In genomic region chr11:26842458-26842841, GRCh38 we compare ENCODE assay signal across 16 cellular contexts.
DNase-seq lines count a peak whose midpoint lies in the region; ATAC-seq and TF ChIP-seq lines count a peak whose summit lies in the region.
"Had no signal": no experiment of that assay in that cellular context is flagged by ENCODE, and none has a peak within 500 bp of the region (broad histone marks: within the 10 kb centered on the region; RNA-seq: fewer than 3 reads in every experiment).

No MANE protein-coding gene starts in this region.

- TF ChIP-seq CTCF in fibroblast of lung (conservative IDR thresholded peaks at IDR 0.05 in 1 of 2, IDR thresholded peaks at IDR 0.05 in 1 of 2; ENCODE audit: low read depth in 1 of 2, low read length in 2 of 2) = no peak

- intact Hi-C loops in aorta (cut with DNase I) = loop anchor here (5.0 kb wide), 4 partner anchors 80 to 150 kb away; partner anchors contain the start of gene FIBIN (in 1 of the 2)

- H2AFZ ChIP-seq in fibroblast of lung (ENCODE audit: low read length) = no peak overlapping the region
- H2AFZ ChIP-seq: PC-9 had no signal

- H3K9ac ChIP-seq in SK-N-MC (ENCODE audit: insufficient read length) (no peak overlapping the region), fibroblast of lung (ENCODE audit: insufficient read depth, low read length) (no peak overlapping the region)

- peak overlapping the region; percentile 33 for H3K4me2 ChIP-seq in fibroblast of lung (ENCODE audit: extremely low read depth, insufficient read depth, low read length)
- H3K4me2 ChIP-seq: PC-9 had no signal

- ATAC-seq in aorta (ENCODE audit: low FRiP score) (peak; percentile 57), HG03521 (IDR thresholded peaks at IDR 0.05; ENCODE audit: unreplicated experiment) (no peak), HG03097 (IDR thresholded peaks at IDR 0.05; ENCODE audit: low FRiP score, unreplicated experiment) (no peak)
- ATAC-seq: activated CD4-positive, CD25-positive, alpha-beta regulatory T cell treated with anti-CD3 and anti-CD28 coated beads, Interleukin-2, amount 50 U/mL, for 24 hours had no signal

- peak overlapping the region; percentile 44 for H3K4me3 ChIP-seq in SK-N-MC
- H3K4me3 ChIP-seq in fibroblast of lung (replicated peaks in 1 of 4; ENCODE audit: control extremely low read depth in 1 of 4, insufficient read depth in 1 of 4, low read depth in 3 of 4, low read length in 4 of 4) = no peak overlapping the region
- no peak overlapping the region for H3K4me3 ChIP-seq in muscle layer of duodenum (ENCODE audit: low read depth in 1 of 2, low read length in 2 of 2)
- no peak overlapping the region for H3K4me3 ChIP-seq in aorta (ENCODE audit: low read length in 2 of 2)
- H3K4me3 ChIP-seq: colonic mucosa, PC-9 had no signal

- no peaks in the 10 kb centered on the region for H4K20me1 ChIP-seq in fibroblast of lung (ENCODE audit: control insufficient read depth, extremely low read depth, insufficient read depth, low read length)

- H3K9me3 ChIP-seq in SK-N-MC (ENCODE audit: low read depth, low read length) = no peaks in the 10 kb centered on the region
- H3K9me3 ChIP-seq in fibroblast of lung (ENCODE audit: control insufficient read depth, insufficient read depth, low read depth, low read length) = no peaks in the 10 kb centered on the region
- H3K9me3 ChIP-seq in muscle layer of duodenum (ENCODE audit: control insufficient read depth in 1 of 2, low read length in 2 of 2) = no peaks in the 10 kb centered on the region
- H3K9me3 ChIP-seq in aorta (ENCODE audit: control insufficient read depth, low read length) = no peaks in the 10 kb centered on the region
- H3K9me3 ChIP-seq: colonic mucosa had no signal

- no peaks in the 10 kb centered on the region for H3K79me2 ChIP-seq in fibroblast of lung (ENCODE audit: control insufficient read depth, insufficient read depth, low read length)

- H3K36me3 ChIP-seq in SK-N-MC (ENCODE audit: insufficient read depth, low read length) = no peaks in the 10 kb centered on the region
- no peaks in the 10 kb centered on the region for H3K36me3 ChIP-seq in fibroblast of lung (ENCODE audit: control insufficient read depth, insufficient read depth, low read length)
- H3K36me3 ChIP-seq in muscle layer of duodenum (ENCODE audit: control insufficient read depth in 1 of 2, insufficient read depth in 2 of 2, low read length in 2 of 2) = peaks cover 0 to 3% of the 10 kb centered on the region in 2 donors
- H3K36me3 ChIP-seq in aorta (ENCODE audit: control insufficient read depth in 1 of 2, insufficient read depth in 2 of 2, low read length in 1 of 2) = no peaks in the 10 kb centered on the region
- H3K36me3 ChIP-seq: colonic mucosa had no signal

- DNase-seq in SK-N-MC (ENCODE audit: low read depth, low spot score) = peak; percentile 20
- peak; percentile 43 to 79 for DNase-seq in fibroblast of lung (ENCODE audit: low read depth in 2 of 2)
- DNase-seq in aorta = no peak
- DNase-seq in AG20443 (ENCODE audit: low spot score) = no peak
- DNase-seq: activated naive CD8-positive, alpha-beta T cell treated with anti-CD3 and anti-CD28 coated beads, Interleukin-2, amount 10 ng/mL, durations not matched to agents 7 days and 5 days; CD8-positive, alpha-beta memory T cell; colonic mucosa; KBM-7; NCI-H146; PC-9; posterior cingulate gyrus; stimulated activated CD4-positive, alpha-beta T cell treated with anti-CD3 and anti-CD28 coated beads, Interleukin-4, amount 100 ng/mL, for 1 hour had no signal

- 39 to 40% methylated on average over 1 of the region's 1 CpG for WGBS in aorta, 2 donors

- H3K27ac ChIP-seq in SK-N-MC = peak overlapping the region; percentile 56
- peak overlapping the region; percentile 49 for H3K27ac ChIP-seq in fibroblast of lung (ENCODE audit: insufficient read depth, low read length)
- peak overlapping the region; percentile 74 for H3K27ac ChIP-seq in muscle layer of duodenum (ENCODE audit: low read length)
- peak overlapping the region; percentile 94 to 97 for H3K27ac ChIP-seq in aorta (ENCODE audit: low read depth in 1 of 2, low read length in 2 of 2)
- H3K27ac ChIP-seq: colonic mucosa, PC-9 had no signal

- no peaks in the 10 kb centered on the region for H3K27me3 ChIP-seq in fibroblast of lung (ENCODE audit: control insufficient read depth, insufficient read depth, low read length)
- H3K27me3 ChIP-seq in muscle layer of duodenum (ENCODE audit: low read depth, low read length) = no peaks in the 10 kb centered on the region
- H3K27me3 ChIP-seq in aorta (ENCODE audit: control insufficient read depth in 1 of 2, insufficient read depth in 2 of 2, low read length in 1 of 2) = no peaks in the 10 kb centered on the region
- H3K27me3 ChIP-seq: colonic mucosa had no signal

- H3K4me1 ChIP-seq in fibroblast of lung (ENCODE audit: control insufficient read depth, extremely low read depth, insufficient read depth, low read length) (peaks cover 2% of the 10 kb centered on the region), muscle layer of duodenum (ENCODE audit: control insufficient read depth in 1 of 2, insufficient read depth in 2 of 2, low read length in 2 of 2) (peaks cover 0 to 16% of the 10 kb centered on the region in 2 donors), aorta (ENCODE audit: control insufficient read depth in 1 of 2, insufficient read depth in 2 of 2, low read length in 2 of 2) (peaks cover 8 to 10% of the 10 kb centered on the region in 2 donors)
- H3K4me1 ChIP-seq: colonic mucosa had no signal

Comparison
In these comparisons a context has a peak if more than half of its experiments do, and no peak if none do; other contexts are left out.
1. DNase-seq: peak in SK-N-MC (single experiment) and fibroblast of lung (2 of 2); none in aorta (0 of 2) and AG20443 (single experiment).
2. Peak in every context shown above with its lines, with median percentiles within 50 percentile points of each other: H3K27ac ChIP-seq.